ENCODE assay signal across 8 cellular contexts in genomic region chr7:123557631-123558505, GRCh38. TPM values are rescaled to one million over a fixed set of nuclear protein-coding genes. Genes with fewer than 3 reads are reported as not detected.
A peak's percentile ranks its signal among the peaks of the same experiment; 100 is the strongest.
DNase-seq lines count a peak whose midpoint lies in the region; ATAC-seq, FAIRE-seq and TF ChIP-seq lines count a peak whose summit lies in the region.

Gene NDUFA5, minus strand, starts transcription at chr7:123557818. Its CDS starts 23 bp downstream, at chr7:123557795.

- peak within 1 kb of the TSS; percentile 77 to 85 for H3K27ac ChIP-seq in ascending aorta
- peak within 1 kb of the TSS; percentile 91 for H3K27ac ChIP-seq in right cardiac atrium (ENCODE audit: low read length)
- peak within 1 kb of the TSS; percentile 88 to 90 for H3K27ac ChIP-seq in uterus

- peak; percentile 96 for ATAC-seq in HG02973 (IDR thresholded peaks at IDR 0.05; ENCODE audit: unreplicated experiment)
- peak; percentile 99 for ATAC-seq in right cardiac atrium

- intact Hi-C loops in ascending aorta (cut with DNase I) (loop anchor here (1.0 to 5.0 kb wide), 3 partner anchors 24 to 1369 kb away; partner anchors contain the start of genes IQUB, POT1 and WASL), right cardiac atrium (cut with DNase I) (no loop called here), uterus (cut with DNase I; ENCODE audit: low total_unique reads) (no loop called here)

- peak; percentile 99 for FAIRE-seq in GM18507 (lab: Jason Lieb, UNC)

- no peaks in the 10 kb centered on the region for H3K9me3 ChIP-seq in ascending aorta
- H3K9me3 ChIP-seq in right cardiac atrium (ENCODE audit: control insufficient read depth, low read length), result no peaks in the 10 kb centered on the region
- H3K9me3 ChIP-seq in uterus, result no peaks in the 10 kb centered on the region

- H3K9me3 Mint-ChIP-seq in T-helper 2 cell treated with Interferon-gamma antibody and Interleukin-4, amounts not matched to agents 5 μg/mL and 100 μg/mL, for 36 hours, result no peaks in the 10 kb centered on the region

- 3% methylated on average over 34 of the region's 34 CpGs for WGBS in right cardiac atrium

- H3K27me3 ChIP-seq in ascending aorta (no peaks in the 10 kb centered on the region), right cardiac atrium (ENCODE audit: control insufficient read depth, insufficient read depth) (no peaks in the 10 kb centered on the region), uterus (no peaks in the 10 kb centered on the region)

- H3K27me3 Mint-ChIP-seq in T-helper 2 cell treated with Interferon-gamma antibody and Interleukin-4, amounts not matched to agents 5 μg/mL and 100 μg/mL, for 36 hours (ENCODE audit: low read depth), result peaks cover 9% of the 10 kb centered on the region

- no peak for TF ChIP-seq CTCF in ascending aorta (IDR thresholded peaks at IDR 0.05)
- TF ChIP-seq CTCF in uterus (IDR thresholded peaks at IDR 0.05), result peak in 1 of 4 experiments; percentile 10

- peaks cover 2% of the 10 kb centered on the region for H3K36me3 Mint-ChIP-seq in T-helper 2 cell treated with Interferon-gamma antibody and Interleukin-4, amounts not matched to agents 5 μg/mL and 100 μg/mL, for 36 hours (ENCODE audit: low read depth)

- H3K4me1 ChIP-seq in ascending aorta, result peaks cover 0 to 12% of the 10 kb centered on the region in 2 donors
- peaks cover 4% of the 10 kb centered on the region for H3K4me1 ChIP-seq in right cardiac atrium (ENCODE audit: control insufficient read depth, insufficient read depth, low read length)
- no peaks in the 10 kb centered on the region for H3K4me1 ChIP-seq in uterus

- DNase-seq in GM18507 (ENCODE audit: extremely low spot score, insufficient read length, low read depth) (peak; percentile 81), NCI-H1930 (lab: John Stamatoyannopoulos, UW) (peak; percentile 99), ascending aorta (ENCODE audit: low spot score in 2 of 2) (peak; percentile 94 to 99), right cardiac atrium (peak; percentile 97), pulmonary artery endothelial cell (ENCODE audit: low read depth, low spot score) (peak; percentile 98), uterus (peak; percentile 98 to 99)
- peak; percentile 95 for DNase-seq in T-helper 2 cell treated with Interferon-gamma antibody and Interleukin-4, amounts not matched to agents 5 μg/mL and 100 μg/mL, for 36 hours (ENCODE audit: low spot score)

- no peak within 1 kb of the TSS for H3K4me3 Mint-ChIP-seq in T-helper 2 cell treated with Interferon-gamma antibody and Interleukin-4, amounts not matched to agents 5 μg/mL and 100 μg/mL, for 36 hours

- no peak within 1 kb of the TSS for H3K27ac Mint-ChIP-seq in T-helper 2 cell treated with Interferon-gamma antibody and Interleukin-4, amounts not matched to agents 5 μg/mL and 100 μg/mL, for 36 hours

- H3K36me3 ChIP-seq in ascending aorta (peaks cover 0 to 2% of the 10 kb centered on the region in 2 donors), uterus (no peaks in the 10 kb centered on the region)

- H3K4me3 ChIP-seq in ascending aorta, result peak within 1 kb of the TSS; percentile 81 to 86
- H3K4me3 ChIP-seq in right cardiac atrium (ENCODE audit: low read length), result peak within 1 kb of the TSS; percentile 89
- H3K4me3 ChIP-seq in uterus, result peak within 1 kb of the TSS; percentile 67 to 87

- H3K4me1 Mint-ChIP-seq in T-helper 2 cell treated with Interferon-gamma antibody and Interleukin-4, amounts not matched to agents 5 μg/mL and 100 μg/mL, for 36 hours (ENCODE audit: low read depth), result peaks cover 12% of the 10 kb centered on the region

- TF ChIP-seq POLR2A in uterus (IDR thresholded peaks at IDR 0.05), result peak; percentile 64 to 69

RNA-seq across cellular contexts. Expression of gene NDUFA5, which starts in this region (rescaled TPM):
- 20.1 TPM for total RNA-seq in ascending aorta
- 100 to 1,000 TPM; 270 to 342 (median 313) TPM for total RNA-seq in right cardiac atrium
- 375 TPM for polyA plus RNA-seq in right cardiac atrium
- 30.1 and 38.8 TPM in 2 replicates for total RNA-seq in pulmonary artery endothelial cell
- total RNA-seq in uterus, result 10 to 100 TPM; 27.2 to 97.6 (median 85.0) TPM

Comparison
In these comparisons a context has a peak if more than half of its experiments do, and no peak if none do; other contexts are left out.
1. Peak in every context shown above with its lines: DNase-seq, ATAC-seq, H3K4me3 ChIP-seq and H3K27ac ChIP-seq.